ENCODE assay signal across 8 cellular contexts in genomic region chr14:105475916-105476845, GRCh38. TPM values are rescaled to one million over a fixed set of nuclear protein-coding genes. Genes with fewer than 3 reads are reported as not detected.
A peak's percentile ranks its signal among the peaks of the same experiment; 100 is the strongest.
DNase-seq lines count a peak whose midpoint lies in the region; ATAC-seq and TF ChIP-seq lines count a peak whose summit lies in the region.

No MANE protein-coding gene starts in this region.

- no peak overlapping the region for H2AK5ac ChIP-seq in H9 (ENCODE audit: insufficient read length, low read length)

- H3K4me3 ChIP-seq in rectal smooth muscle tissue (ENCODE audit: low read length): peak overlapping the region; percentile 50

- no peaks in the 10 kb centered on the region for H3K36me3 Mint-ChIP-seq in H9 (ENCODE audit: insufficient read depth in 1 of 3, low read depth in 3 of 3)
- no peaks in the 10 kb centered on the region for H3K36me3 Mint-ChIP-seq in activated naive CD8-positive, alpha-beta T cell treated with anti-CD3 and anti-CD28 coated beads for 36 hours

- H3K79me2 ChIP-seq in H9 (ENCODE audit: insufficient read depth, low read length): no peaks in the 10 kb centered on the region

- peaks cover 54% of the 10 kb centered on the region for H3K27me3 Mint-ChIP-seq in H9 (ENCODE audit: low read depth)
- H3K27me3 Mint-ChIP-seq in activated naive CD8-positive, alpha-beta T cell treated with anti-CD3 and anti-CD28 coated beads for 36 hours: peaks cover 33% of the 10 kb centered on the region

- peaks cover 3 to 28% of the 10 kb centered on the region in 2 experiments for H3K4me1 Mint-ChIP-seq in H9
- H3K4me1 Mint-ChIP-seq in activated naive CD8-positive, alpha-beta T cell treated with anti-CD3 and anti-CD28 coated beads for 36 hours: peaks cover 14% of the 10 kb centered on the region

- H3K4me2 ChIP-seq in H9 (ENCODE audit: insufficient read depth, insufficient read length, low read length): peak overlapping the region; percentile 25

- no CpG with 5 or more reads among the region's 30 CpGs for WGBS in H9 (ENCODE audit: extremely low coverage, insufficient read length, low lambda C conversion rate)

- H3K9me3 Mint-ChIP-seq in H9: peaks cover 0 to 3% of the 10 kb centered on the region in 2 experiments; a peak in 1 of 5 replicates
- H3K9me3 Mint-ChIP-seq in activated naive CD8-positive, alpha-beta T cell treated with anti-CD3 and anti-CD28 coated beads for 36 hours: peaks cover 3% of the 10 kb centered on the region

- H2BK5ac ChIP-seq in H9 (ENCODE audit: insufficient read length, low read length): no peak overlapping the region

- DNase-seq in H9 (peak; percentile 67), hepatic stellate cell (ENCODE audit: low spot score) (peak; percentile 78), OCI-M1 (lab: John Stamatoyannopoulos, UW) (no peak)
- no peak for DNase-seq in activated naive CD8-positive, alpha-beta T cell treated with anti-CD3 and anti-CD28 coated beads for 36 hours
- DNase-seq in activated CD8-positive, alpha-beta memory T cell treated with anti-CD3 and anti-CD28 coated beads, Interleukin-2, amount 50 U/mL, for 48 hours: no peak
- DNase-seq in stimulated activated CD4-positive, alpha-beta T cell treated with anti-CD3 and anti-CD28 coated beads, Interleukin-12 subunit alpha, Interleukin-12 subunit beta, amount 100 ng/mL, for 4 hours: no peak

- H3K23me2 ChIP-seq in H9 (ENCODE audit: insufficient read length, low read depth, low read length, poor library complexity, severe bottlenecking): peaks cover 11% of the 10 kb centered on the region

- H4K91ac ChIP-seq in H9 (ENCODE audit: insufficient read length, low read depth, low read length): peak overlapping the region; percentile 28

- H4K5ac ChIP-seq in H9 (ENCODE audit: insufficient read length, low read depth, low read length): no peak overlapping the region

- H3K27me3 ChIP-seq in H9 (ENCODE audit: insufficient read depth, low read length) (peaks cover 36% of the 10 kb centered on the region), rectal smooth muscle tissue (ENCODE audit: control insufficient read depth, insufficient read depth, low read length) (peaks cover 15% of the 10 kb centered on the region)

- no peak overlapping the region for H2BK120ac ChIP-seq in H9 (ENCODE audit: low read depth, low read length, poor library complexity, severe bottlenecking)

- H4K20me1 ChIP-seq in H9 (ENCODE audit: control insufficient read depth, insufficient read depth, insufficient read length): no peaks in the 10 kb centered on the region

- no peak overlapping the region for H3K56ac ChIP-seq in H9 (ENCODE audit: insufficient read length, low read depth, low read length)

- H3K4ac ChIP-seq in H9 (ENCODE audit: low read depth, low read length): no peak overlapping the region

- no peak overlapping the region for H2AFZ ChIP-seq in H9 (ENCODE audit: low read length)

- no peak overlapping the region for H4K8ac ChIP-seq in H9 (replicated peaks; ENCODE audit: insufficient read length, low read depth, low read length)

- H2BK15ac ChIP-seq in H9 (ENCODE audit: low read depth, low read length): no peak overlapping the region

- no peak overlapping the region for H3K27ac ChIP-seq in H9 (ENCODE audit: insufficient read length, low read depth, low read length)
- peak overlapping the region; percentile 82 for H3K27ac ChIP-seq in rectal smooth muscle tissue (ENCODE audit: low read depth, low read length)

- ATAC-seq in HG03469 (IDR thresholded peaks at IDR 0.05; ENCODE audit: unreplicated experiment): no peak

- no peak overlapping the region for H3K27ac Mint-ChIP-seq in H9
- H3K27ac Mint-ChIP-seq in activated naive CD8-positive, alpha-beta T cell treated with anti-CD3 and anti-CD28 coated beads for 36 hours: no peak overlapping the region

- H3K9ac ChIP-seq in H9 (ENCODE audit: extremely low read depth, insufficient read length, low read length): no peak overlapping the region
- peak overlapping the region; percentile 36 for H3K9ac ChIP-seq in rectal smooth muscle tissue (ENCODE audit: low read length)

- H3K23ac ChIP-seq in H9 (ENCODE audit: insufficient read length, low read depth, low read length): no peak overlapping the region

- no peak overlapping the region for H3T11ph ChIP-seq in H9 (ENCODE audit: low read length)

- no peaks in the 10 kb centered on the region for H3K79me1 ChIP-seq in H9 (ENCODE audit: insufficient read depth, low read depth, low read length, poor library complexity, severe bottlenecking)

- H3K4me1 ChIP-seq in H9 (ENCODE audit: insufficient read depth, low read length) (no peaks in the 10 kb centered on the region; the same call in 1 of the 2 replicates), rectal smooth muscle tissue (ENCODE audit: control insufficient read depth, insufficient read depth, low read length) (peaks cover 10% of the 10 kb centered on the region)

- H3K14ac ChIP-seq in H9 (ENCODE audit: insufficient read depth, low read length): peak overlapping the region; percentile 17; the same call in 1 of the 2 replicates

- H3K36me3 ChIP-seq in rectal smooth muscle tissue (ENCODE audit: control insufficient read depth, insufficient read depth, low read length): no peaks in the 10 kb centered on the region

- H3K4me3 Mint-ChIP-seq in H9: peak overlapping the region; percentile 48 to 73; a peak in 2 of 5 replicates
- peak overlapping the region; percentile 42 for H3K4me3 Mint-ChIP-seq in activated naive CD8-positive, alpha-beta T cell treated with anti-CD3 and anti-CD28 coated beads for 36 hours

- no peak for TF ChIP-seq CTCF in H9 (conservative IDR thresholded peaks at IDR 0.05)

- peak overlapping the region; percentile 29 for H2BK12ac ChIP-seq in H9 (ENCODE audit: insufficient read length, low read depth, low read length)

- no peak overlapping the region for H3K18ac ChIP-seq in H9 (ENCODE audit: insufficient read length, low read depth, low read length)

- H2BK20ac ChIP-seq in H9 (ENCODE audit: low read depth, low read length, poor library complexity, severe bottlenecking): no peak overlapping the region

- H3K9me3 ChIP-seq in H9 (ENCODE audit: control insufficient read depth, low read depth, low read length): no peaks in the 10 kb centered on the region

RNA-seq across cellular contexts. Expression of gene CRIP2, which starts 1.6 kb away (rescaled TPM):
- total RNA-seq in H9 (2021): 5.7 and 7.2 TPM in 2 replicates
- total RNA-seq in activated naive CD8-positive, alpha-beta T cell treated with anti-CD3 and anti-CD28 coated beads for 36 hours: under 1 TPM; 0.16 to 0.41 TPM

RNA-seq across cellular contexts. Expression of gene CRIP1, which starts 10.5 kb away (rescaled TPM):
- 6.9 and 8.8 TPM in 2 replicates for total RNA-seq in H9 (2021)
- total RNA-seq in activated naive CD8-positive, alpha-beta T cell treated with anti-CD3 and anti-CD28 coated beads for 36 hours: 10 to 100 TPM; 82.5 to 87.3 TPM

RNA-seq across cellular contexts. Expression of gene TEDC1, which starts 14.9 kb away (rescaled TPM):
- 26.2 TPM in 2 replicates for total RNA-seq in H9 (2021)
- total RNA-seq in activated naive CD8-positive, alpha-beta T cell treated with anti-CD3 and anti-CD28 coated beads for 36 hours: 10 to 100 TPM; 33.6 to 34.9 TPM

RNA-seq across cellular contexts. Expression of gene TMEM121, which starts 50.2 kb away (rescaled TPM):
- 1.0 and 2.6 TPM in 2 replicates for total RNA-seq in H9 (2021)
- total RNA-seq in activated naive CD8-positive, alpha-beta T cell treated with anti-CD3 and anti-CD28 coated beads for 36 hours: 10 to 100 TPM; 16.7 to 16.8 TPM

RNA-seq across cellular contexts. Expression of gene MTA1, which starts 56.6 kb away (rescaled TPM):
- 222 and 230 TPM in 2 replicates for total RNA-seq in H9 (2021)
- total RNA-seq in activated naive CD8-positive, alpha-beta T cell treated with anti-CD3 and anti-CD28 coated beads for 36 hours: 100 to 1,000 TPM; 148 to 149 TPM

Comparison
In these comparisons a context has a peak if more than half of its experiments do, and no peak if none do; other contexts are left out.
1. DNase-seq: peak in H9 (single experiment) and hepatic stellate cell (single experiment); none in activated naive CD8-positive, alpha-beta T cell treated with anti-CD3 and anti-CD28 coated beads for 36 hours (single experiment), activated CD8-positive, alpha-beta memory T cell treated with anti-CD3 and anti-CD28 coated beads, Interleukin-2, amount 50 U/mL, for 48 hours (single experiment), OCI-M1 (single experiment) and stimulated activated CD4-positive, alpha-beta T cell treated with anti-CD3 and anti-CD28 coated beads, Interleukin-12 subunit alpha, Interleukin-12 subunit beta, amount 100 ng/mL, for 4 hours (single experiment).